8 cellular contexts compared by ENCODE assay signal in the genomic region with DNA sequence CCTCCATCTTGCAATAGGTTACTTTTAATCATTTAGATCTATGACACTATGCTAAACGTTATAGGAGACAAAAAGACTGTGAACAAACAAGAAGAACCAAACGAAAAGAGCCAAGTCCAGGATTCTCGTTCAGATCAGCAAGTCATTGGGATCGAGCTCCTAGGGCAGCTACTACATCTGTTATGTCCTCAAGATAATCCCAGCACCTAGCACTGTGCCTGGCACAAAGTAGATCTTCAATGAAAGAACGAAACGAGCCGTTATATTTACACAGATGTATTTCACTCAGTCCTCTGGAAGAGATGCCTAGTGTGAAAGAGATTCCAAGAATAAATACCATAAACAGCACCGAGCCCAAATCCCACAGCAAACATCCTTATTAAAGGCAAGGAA. TPM values are rescaled to one million over a fixed set of nuclear protein-coding genes. Genes with fewer than 3 reads are reported as not detected.
DNase-seq lines count a peak whose midpoint lies in the region; ATAC-seq and TF ChIP-seq lines count a peak whose summit lies in the region.

No MANE protein-coding gene starts in this region.

- no peak for TF ChIP-seq CTCF in AG09309 (IDR thresholded peaks at IDR 0.05; ENCODE audit: control insufficient read depth, insufficient read depth, low read depth, low read length, missing control alignments)

- no peaks in the 10 kb centered on the region for H3K4me1 ChIP-seq in iPS-15b (ENCODE audit: control insufficient read depth, insufficient read depth, low read length)

- CTCF ChIA-PET in activated naive CD4-positive, alpha-beta T cell treated with anti-CD3 and anti-CD28 coated beads, Interleukin-2, amount 10 ng/mL, durations not matched to agents 7 days and 5 days (lab: Charles Lee), result interaction anchor here (1.7 kb wide), 1 partner anchor 281 kb away, joined by 4 read pairs; no protein-coding TSS in a partner anchor

- H3K9me3 ChIP-seq in iPS-15b (ENCODE audit: control insufficient read depth, insufficient read depth, low read length), result no peaks in the 10 kb centered on the region

- peaks cover 32% of the 10 kb centered on the region for H3K36me3 Mint-ChIP-seq in activated naive CD4-positive, alpha-beta T cell treated with anti-CD3 and anti-CD28 coated beads, Interleukin-2, amount 10 ng/mL, durations not matched to agents 7 days and 5 days
- H3K36me3 Mint-ChIP-seq in stimulated activated naive B cell treated with anti-CD40 and anti-IgM and Interleukin-4, amounts not matched to agents 10 μg/mL and 1 μg/mL and 100 μg/mL, for 72 hours, result peaks cover 28 to 34% of the 10 kb centered on the region in 2 donors

- H3K9ac ChIP-seq in iPS-15b (ENCODE audit: low read depth, low read length), result peak overlapping the region; percentile 77

- no peaks in the 10 kb centered on the region for H3K9me3 Mint-ChIP-seq in activated naive CD4-positive, alpha-beta T cell treated with anti-CD3 and anti-CD28 coated beads, Interleukin-2, amount 10 ng/mL, durations not matched to agents 7 days and 5 days
- H3K9me3 Mint-ChIP-seq in stimulated activated naive B cell treated with anti-CD40 and anti-IgM and Interleukin-4, amounts not matched to agents 10 μg/mL and 1 μg/mL and 100 μg/mL, for 72 hours, result peaks cover 2 to 4% of the 10 kb centered on the region in 2 donors

- H3K36me3 ChIP-seq in H7 (replicated peaks; ENCODE audit: control insufficient read depth, insufficient read depth, low read length), result peaks cover 4% of the 10 kb centered on the region; the same call in 1 of the 2 replicates
- no peaks in the 10 kb centered on the region for H3K36me3 ChIP-seq in iPS-15b (ENCODE audit: control insufficient read depth, insufficient read depth, low read length)

- DNase-seq in AG09309 (ENCODE audit: low read depth) (no peak), H7 (no peak), COLO829 (ENCODE audit: low spot score) (no peak), NCI-H187 treated with DMSO at 0.1 percent for 48 hours (lab: John Stamatoyannopoulos, UW) (no peak)
- DNase-seq in activated naive CD4-positive, alpha-beta T cell treated with anti-CD3 and anti-CD28 coated beads, Interleukin-2, amount 10 ng/mL, durations not matched to agents 7 days and 5 days, result no peak
- DNase-seq in stimulated activated naive B cell treated with anti-CD40 and anti-IgM and Interleukin-4, amounts not matched to agents 10 μg/mL and 1 μg/mL and 100 μg/mL, for 72 hours, result no peak

- ATAC-seq in stimulated activated naive B cell treated with anti-CD40 and anti-IgM and Interleukin-4, amounts not matched to agents 10 μg/mL and 1 μg/mL and 100 μg/mL, for 72 hours (replicated peaks), result peak in 1 of 2 donors; percentile 1
- no peak for ATAC-seq in HG02798 (IDR thresholded peaks at IDR 0.05; ENCODE audit: poor library complexity, unreplicated experiment)

- peak overlapping the region; percentile 94 for H3K27ac Mint-ChIP-seq in activated naive CD4-positive, alpha-beta T cell treated with anti-CD3 and anti-CD28 coated beads, Interleukin-2, amount 10 ng/mL, durations not matched to agents 7 days and 5 days
- peak overlapping the region; percentile 96 for H3K27ac Mint-ChIP-seq in stimulated activated naive B cell treated with anti-CD40 and anti-IgM and Interleukin-4, amounts not matched to agents 10 μg/mL and 1 μg/mL and 100 μg/mL, for 72 hours

- peaks cover 56% of the 10 kb centered on the region for H3K4me1 Mint-ChIP-seq in activated naive CD4-positive, alpha-beta T cell treated with anti-CD3 and anti-CD28 coated beads, Interleukin-2, amount 10 ng/mL, durations not matched to agents 7 days and 5 days
- peaks cover 20 to 31% of the 10 kb centered on the region in 2 donors for H3K4me1 Mint-ChIP-seq in stimulated activated naive B cell treated with anti-CD40 and anti-IgM and Interleukin-4, amounts not matched to agents 10 μg/mL and 1 μg/mL and 100 μg/mL, for 72 hours

- H3K4me3 Mint-ChIP-seq in activated naive CD4-positive, alpha-beta T cell treated with anti-CD3 and anti-CD28 coated beads, Interleukin-2, amount 10 ng/mL, durations not matched to agents 7 days and 5 days, result peak overlapping the region; percentile 97
- peak overlapping the region; percentile 95 to 97 for H3K4me3 Mint-ChIP-seq in stimulated activated naive B cell treated with anti-CD40 and anti-IgM and Interleukin-4, amounts not matched to agents 10 μg/mL and 1 μg/mL and 100 μg/mL, for 72 hours

- H3K4me3 ChIP-seq in AG09309 (ENCODE audit: control insufficient read depth, low read depth, low read length) (peak overlapping the region; percentile 85), H7 (ENCODE audit: insufficient read depth, low read depth, low read length) (peak overlapping the region; percentile 91), iPS-15b (ENCODE audit: low read depth, low read length) (peak overlapping the region; percentile 98)

- peaks cover 3% of the 10 kb centered on the region for H3K27me3 Mint-ChIP-seq in activated naive CD4-positive, alpha-beta T cell treated with anti-CD3 and anti-CD28 coated beads, Interleukin-2, amount 10 ng/mL, durations not matched to agents 7 days and 5 days
- H3K27me3 Mint-ChIP-seq in stimulated activated naive B cell treated with anti-CD40 and anti-IgM and Interleukin-4, amounts not matched to agents 10 μg/mL and 1 μg/mL and 100 μg/mL, for 72 hours, result no peaks in the 10 kb centered on the region

- H3K27me3 ChIP-seq in H7 (ENCODE audit: control insufficient read depth, insufficient read depth, low read length) (no peaks in the 10 kb centered on the region), iPS-15b (ENCODE audit: control insufficient read depth, insufficient read depth, low read length) (no peaks in the 10 kb centered on the region)

RNA-seq across cellular contexts. Expression of a gene that starts 0.5 kb away (rescaled TPM):
- total RNA-seq in H7 (2014; rRNA removed; shearing (Covaris generic)), result 9.8 and 10.8 TPM in 2 replicates

RNA-seq across cellular contexts. Expression of a gene that starts 0.7 kb away (rescaled TPM):
- 59.5 and 75.4 TPM in 2 replicates for total RNA-seq in H7 (2014; rRNA removed; shearing (Covaris generic))
